29 cellular contexts compared by ENCODE assay signal in genomic region chrX:97461763-97462162, GRCh38.
"Had no signal": no experiment of that assay in that cellular context is flagged by ENCODE, and none has a peak within 500 bp of the region (broad histone marks: within the 10 kb centered on the region; RNA-seq: fewer than 3 reads in every experiment).

No MANE protein-coding gene starts in this region.

- H3K36me3 ChIP-seq: adrenal gland, brain microvascular endothelial cell, left lung, lower lobe of right lung, pancreas, right atrium auricular region, spleen, transverse colon had no signal

- H3K27ac ChIP-seq: adrenal gland, brain microvascular endothelial cell, left lung, lower lobe of right lung, pancreas, psoas muscle, right atrium auricular region, spleen, testis, transverse colon had no signal

- H3K27me3 Mint-ChIP-seq: activated CD4-positive, alpha-beta memory T cell treated with anti-CD3 and anti-CD28 coated beads for 36 hours; activated CD4-positive, alpha-beta T cell treated with anti-CD3 and anti-CD28 coated beads, Interleukin-2, amount 10 ng/mL, durations not matched to agents 24 days and 14 days; activated naive CD8-positive, alpha-beta T cell treated with anti-CD3 and anti-CD28 coated beads for 36 hours; effector memory CD8-positive, alpha-beta T cell had no signal

- H3K36me3 Mint-ChIP-seq: activated CD4-positive, alpha-beta memory T cell treated with anti-CD3 and anti-CD28 coated beads for 36 hours; activated naive CD8-positive, alpha-beta T cell treated with anti-CD3 and anti-CD28 coated beads for 36 hours; natural killer cell treated with Interleukin-12 subunit alpha and Interleukin-12 subunit beta and Interleukin-15 and Interleukin-18, amount 100 ng/mL, for 72 hours had no signal

- H3K4me3 ChIP-seq: adrenal gland, left lung, lower lobe of right lung, mucosa of descending colon, pancreas, psoas muscle, right atrium auricular region, spleen, testis, transverse colon had no signal

- DNase-seq: activated CD4-positive, alpha-beta memory T cell treated with anti-CD3 and anti-CD28 coated beads for 36 hours; activated CD4-positive, alpha-beta T cell treated with anti-CD3 and anti-CD28 coated beads, Interleukin-2, amount 10 ng/mL, durations not matched to agents 24 days and 14 days; activated CD4-positive, CD25-positive, alpha-beta regulatory T cell treated with anti-CD3 and anti-CD28 coated beads, Interleukin-2, amount 50 U/mL, for 72 hours; activated CD8-positive, alpha-beta memory T cell treated with anti-CD3 and anti-CD28 coated beads, Interleukin-2, amount 50 U/mL, for 4 hours; activated effector memory CD4-positive, alpha-beta T cell treated with anti-CD3 and anti-CD28 coated beads, Interleukin-2, amount 50 U/mL, for 16 hours; activated naive CD4-positive, alpha-beta T cell treated with anti-CD3 and anti-CD28 coated beads for 36 hours; activated naive CD8-positive, alpha-beta T cell treated with anti-CD3 and anti-CD28 coated beads for 36 hours; activated T-cell treated with anti-CD3 and anti-CD28 coated beads, Interleukin-2, amount 50 U/mL, for 1 hour; adrenal gland; aorta; brain microvascular endothelial cell; cortex of kidney; effector memory CD8-positive, alpha-beta T cell; foreskin melanocyte; left lung; lower lobe of right lung; mucosa of descending colon; pancreas; psoas muscle; spleen; stimulated activated CD4-positive, alpha-beta T cell treated with anti-CD3 and anti-CD28 coated beads, Interleukin-2, amount 100 ng/mL, for 48 hours; stimulated activated naive CD4-positive, alpha-beta T cell treated with Interleukin-2 at 50 U/mL for 16 hours; T-helper 2 cell; testis; transverse colon had no signal

- ATAC-seq: effector memory CD8-positive, alpha-beta T cell; esophagus mucosa; left lung; lower lobe of right lung; mucosa of descending colon; natural killer cell treated with Interleukin-12 subunit alpha and Interleukin-12 subunit beta and Interleukin-15 and Interleukin-18, amount 100 ng/mL, for 72 hours; pancreas; psoas muscle had no signal

- H3K4me1 ChIP-seq: adrenal gland, left lung, lower lobe of right lung, pancreas, psoas muscle, right atrium auricular region, spleen, testis, transverse colon had no signal

- H3K9me3 ChIP-seq: adrenal gland, left lung, lower lobe of right lung, mucosa of descending colon, pancreas, psoas muscle, right atrium auricular region, spleen, testis, transverse colon had no signal

- H3K4me1 Mint-ChIP-seq: activated CD4-positive, alpha-beta T cell treated with anti-CD3 and anti-CD28 coated beads, Interleukin-2, amount 10 ng/mL, durations not matched to agents 24 days and 14 days; activated naive CD8-positive, alpha-beta T cell treated with anti-CD3 and anti-CD28 coated beads for 36 hours had no signal

- H3K4me3 Mint-ChIP-seq: activated CD4-positive, alpha-beta memory T cell treated with anti-CD3 and anti-CD28 coated beads for 36 hours; activated CD4-positive, alpha-beta T cell treated with anti-CD3 and anti-CD28 coated beads, Interleukin-2, amount 10 ng/mL, durations not matched to agents 24 days and 14 days; activated naive CD4-positive, alpha-beta T cell treated with anti-CD3 and anti-CD28 coated beads for 36 hours; activated naive CD8-positive, alpha-beta T cell treated with anti-CD3 and anti-CD28 coated beads for 36 hours; activated T-helper 1 cell treated with anti-CD3 and anti-CD28 coated beads, Interleukin-12 subunit alpha, Interleukin-12 subunit beta, Interleukin-2, Interleukin-4 antibody, amounts not matched to agents 30 ng/mL and 10 ng/mL and 1 ng/mL, durations not matched to agents 14 hours and 24 hours and 36 hours; effector memory CD8-positive, alpha-beta T cell; natural killer cell treated with Interleukin-12 subunit alpha and Interleukin-12 subunit beta and Interleukin-15 and Interleukin-18, amount 100 ng/mL, for 72 hours had no signal

- H3K9me3 Mint-ChIP-seq: activated CD4-positive, alpha-beta memory T cell treated with anti-CD3 and anti-CD28 coated beads for 36 hours; activated CD4-positive, alpha-beta T cell treated with anti-CD3 and anti-CD28 coated beads, Interleukin-2, amount 10 ng/mL, durations not matched to agents 24 days and 14 days; activated naive CD4-positive, alpha-beta T cell treated with anti-CD3 and anti-CD28 coated beads for 36 hours; activated naive CD8-positive, alpha-beta T cell treated with anti-CD3 and anti-CD28 coated beads for 36 hours; activated T-helper 1 cell treated with anti-CD3 and anti-CD28 coated beads, Interleukin-12 subunit alpha, Interleukin-12 subunit beta, Interleukin-2, Interleukin-4 antibody, amounts not matched to agents 30 ng/mL and 10 ng/mL and 1 ng/mL, durations not matched to agents 14 hours and 24 hours and 36 hours; effector memory CD8-positive, alpha-beta T cell; natural killer cell treated with Interleukin-12 subunit alpha and Interleukin-12 subunit beta and Interleukin-15 and Interleukin-18, amount 100 ng/mL, for 72 hours had no signal

- H3K27me3 ChIP-seq: adrenal gland, brain microvascular endothelial cell, left lung, right atrium auricular region, spleen, testis, transverse colon had no signal

- H3K27ac Mint-ChIP-seq: activated CD4-positive, alpha-beta memory T cell treated with anti-CD3 and anti-CD28 coated beads for 36 hours; activated CD4-positive, alpha-beta T cell treated with anti-CD3 and anti-CD28 coated beads, Interleukin-2, amount 10 ng/mL, durations not matched to agents 24 days and 14 days; activated naive CD4-positive, alpha-beta T cell treated with anti-CD3 and anti-CD28 coated beads for 36 hours; activated naive CD8-positive, alpha-beta T cell treated with anti-CD3 and anti-CD28 coated beads for 36 hours; activated T-helper 1 cell treated with anti-CD3 and anti-CD28 coated beads, Interleukin-12 subunit alpha, Interleukin-12 subunit beta, Interleukin-2, Interleukin-4 antibody, amounts not matched to agents 30 ng/mL and 10 ng/mL and 1 ng/mL, durations not matched to agents 14 hours and 24 hours and 36 hours; effector memory CD8-positive, alpha-beta T cell; natural killer cell treated with Interleukin-12 subunit alpha and Interleukin-12 subunit beta and Interleukin-15 and Interleukin-18, amount 100 ng/mL, for 72 hours had no signal
